14 cellular contexts compared by ENCODE assay signal in the genomic region with DNA sequence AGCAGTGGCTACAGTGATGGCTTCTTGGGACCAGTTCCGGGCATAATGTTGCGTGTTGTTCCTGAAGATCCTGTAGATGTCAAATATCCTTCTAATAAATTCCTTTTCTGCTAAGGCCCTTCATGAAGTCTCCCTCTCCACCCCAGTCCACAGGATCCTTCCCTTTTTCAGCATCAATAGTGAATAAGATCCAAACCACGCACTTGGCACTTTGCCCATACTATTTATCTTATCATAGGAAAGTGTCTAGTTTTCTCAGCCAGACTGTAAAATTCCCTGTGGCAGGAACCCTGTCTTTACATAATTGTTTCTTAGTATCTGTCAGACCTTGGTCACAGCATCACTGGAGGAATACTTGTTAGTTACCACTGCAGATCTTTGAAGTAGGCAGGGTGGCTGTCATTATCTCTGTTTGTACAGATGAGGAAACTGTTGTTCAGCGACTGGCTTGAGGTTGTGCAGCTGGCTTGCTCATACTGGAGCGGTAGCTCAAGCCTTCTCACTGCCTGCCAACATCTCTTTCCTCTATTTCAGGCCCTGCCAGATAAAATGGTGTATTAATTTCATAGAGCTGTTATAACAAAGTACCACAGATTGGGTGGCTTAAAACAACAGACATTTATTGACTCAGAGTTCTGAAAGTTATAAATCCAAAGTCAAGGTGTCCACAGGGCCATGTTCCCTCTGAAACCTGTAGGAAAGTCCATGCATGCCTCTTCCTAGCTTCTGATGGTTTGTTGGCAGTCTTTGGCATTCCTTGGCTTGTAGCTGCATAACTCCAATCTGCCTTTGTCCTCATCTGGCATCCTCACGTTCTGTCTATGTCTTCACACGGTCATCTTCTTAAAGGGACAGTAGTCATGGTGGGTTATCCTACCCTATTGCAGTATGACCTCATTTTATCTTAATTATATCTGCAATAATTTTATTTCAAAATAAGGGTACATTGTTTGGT. TPM values are rescaled to one million over a fixed set of nuclear protein-coding genes. Genes with fewer than 3 reads are reported as not detected.
DNase-seq lines count a peak whose midpoint lies in the region; ATAC-seq and TF ChIP-seq lines count a peak whose summit lies in the region.
"Had no signal": no experiment of that assay in that cellular context is flagged by ENCODE, and none has a peak within 500 bp of the region (broad histone marks: within the 10 kb centered on the region; RNA-seq: fewer than 3 reads in every experiment).

No MANE protein-coding gene starts in this region.

- H3K9me3 Mint-ChIP-seq in endothelial cell (ENCODE audit: unreplicated experiment) (no peaks in the 10 kb centered on the region), T-cell (no peaks in the 10 kb centered on the region)
- no peaks in the 10 kb centered on the region for H3K9me3 Mint-ChIP-seq in activated CD8-positive, alpha-beta memory T cell treated with anti-CD3 and anti-CD28 coated beads, Interleukin-2, amount 10 ng/mL, durations not matched to agents 7 days and 5 days (ENCODE audit: low read depth)
- H3K9me3 Mint-ChIP-seq: activated B cell treated with CpG ODN at 0.5 μM for 24 hours; dendritic cell treated with granulocyte-macrophage colony-stimulating factor and Interleukin-4, amounts not matched to agents 40 ng/mL and 50 ng/mL, for 4 days; naive B cell; stimulated activated naive CD8-positive, alpha-beta T cell treated with anti-CD3 and anti-CD28 coated beads, Interleukin-15, Interleukin-2, amounts not matched to agents 100 ng/mL and 50 ng/mL, for 24 hours had no signal

- H3K4me1 Mint-ChIP-seq in endothelial cell (ENCODE audit: unreplicated experiment) (peaks cover 31% of the 10 kb centered on the region), T-cell (peaks cover 26 to 28% (median 28%) of the 10 kb centered on the region in 3 donors)
- peaks cover 19% of the 10 kb centered on the region for H3K4me1 Mint-ChIP-seq in activated CD8-positive, alpha-beta memory T cell treated with anti-CD3 and anti-CD28 coated beads, Interleukin-2, amount 10 ng/mL, durations not matched to agents 7 days and 5 days

- no peak overlapping the region for H3K4me3 ChIP-seq in Jurkat, Clone E6-1 (ENCODE audit: low read length)
- no peak overlapping the region for H3K4me3 ChIP-seq in muscle layer of colon (ENCODE audit: low read depth in 1 of 2, low read length in 2 of 2)

- no peak for TF ChIP-seq CTCF in endothelial cell (IDR thresholded peaks at IDR 0.05; ENCODE audit: unreplicated experiment)

- peak overlapping the region; percentile 3 for H3K27ac Mint-ChIP-seq in endothelial cell (ENCODE audit: unreplicated experiment)
- no peak overlapping the region for H3K27ac Mint-ChIP-seq in activated CD8-positive, alpha-beta memory T cell treated with anti-CD3 and anti-CD28 coated beads, Interleukin-2, amount 10 ng/mL, durations not matched to agents 7 days and 5 days
- H3K27ac Mint-ChIP-seq in T-cell = no peak overlapping the region
- H3K27ac Mint-ChIP-seq: activated B cell treated with CpG ODN at 0.5 μM for 24 hours; dendritic cell treated with granulocyte-macrophage colony-stimulating factor and Interleukin-4, amounts not matched to agents 40 ng/mL and 50 ng/mL, for 4 days; stimulated activated naive CD8-positive, alpha-beta T cell treated with anti-CD3 and anti-CD28 coated beads, Interleukin-15, Interleukin-2, amounts not matched to agents 100 ng/mL and 50 ng/mL, for 24 hours had no signal

- CTCF ChIA-PET in activated CD8-positive, alpha-beta memory T cell treated with anti-CD3 and anti-CD28 coated beads, Interleukin-2, amount 10 ng/mL, durations not matched to agents 7 days and 5 days (lab: Charles Lee) = interaction anchor here (1.4 kb wide), 1 partner anchor 53 kb away, joined by 3 read pairs; no protein-coding TSS in a partner anchor
- CTCF ChIA-PET in T-cell (lab: Charles Lee) = no interaction called here

- no peaks in the 10 kb centered on the region for H3K9me3 ChIP-seq in muscle layer of colon (ENCODE audit: low read length)

- POLR2A ChIA-PET in T-cell (lab: Charles Lee) = no interaction called here

- DNase-seq in Jurkat, Clone E6-1 (ENCODE audit: low read depth, low spot score) = peak; percentile 87
- DNase-seq in NCI-H446 (lab: John Stamatoyannopoulos, UW) = peak; percentile 54 to 75
- no peak for DNase-seq in endothelial cell (ENCODE audit: low spot score)
- DNase-seq in activated CD8-positive, alpha-beta memory T cell treated with anti-CD3 and anti-CD28 coated beads, Interleukin-2, amount 10 ng/mL, durations not matched to agents 7 days and 5 days = no peak
- DNase-seq in T-cell = no peak
- DNase-seq: activated B cell treated with CpG ODN at 0.5 μM for 24 hours; activated gamma-delta T cell; naive B cell; stimulated activated CD4-positive, alpha-beta T cell treated with anti-CD3 and anti-CD28 coated beads, Interleukin-15, amount 100 ng/mL, for 24 hours had no signal

- no peak overlapping the region for H3K4me3 Mint-ChIP-seq in endothelial cell (ENCODE audit: unreplicated experiment)
- no peak overlapping the region for H3K4me3 Mint-ChIP-seq in activated CD8-positive, alpha-beta memory T cell treated with anti-CD3 and anti-CD28 coated beads, Interleukin-2, amount 10 ng/mL, durations not matched to agents 7 days and 5 days
- H3K4me3 Mint-ChIP-seq in T-cell = no peak overlapping the region
- H3K4me3 Mint-ChIP-seq: activated B cell treated with CpG ODN at 0.5 μM for 24 hours; dendritic cell treated with granulocyte-macrophage colony-stimulating factor and Interleukin-4, amounts not matched to agents 40 ng/mL and 50 ng/mL, for 4 days; stimulated activated naive CD8-positive, alpha-beta T cell treated with anti-CD3 and anti-CD28 coated beads, Interleukin-15, Interleukin-2, amounts not matched to agents 100 ng/mL and 50 ng/mL, for 24 hours had no signal

- H3K36me3 ChIP-seq in muscle layer of colon (ENCODE audit: insufficient read depth, low read length) = no peaks in the 10 kb centered on the region

- H3K36me3 Mint-ChIP-seq in endothelial cell (ENCODE audit: low read depth, unreplicated experiment) = peaks cover 5% of the 10 kb centered on the region
- no peaks in the 10 kb centered on the region for H3K36me3 Mint-ChIP-seq in activated CD8-positive, alpha-beta memory T cell treated with anti-CD3 and anti-CD28 coated beads, Interleukin-2, amount 10 ng/mL, durations not matched to agents 7 days and 5 days
- H3K36me3 Mint-ChIP-seq in T-cell = no peaks in the 10 kb centered on the region
- H3K36me3 Mint-ChIP-seq: naive B cell had no signal

- H3K27me3 ChIP-seq in muscle layer of colon (ENCODE audit: control insufficient read depth in 1 of 2, insufficient read depth in 2 of 2, low read length in 2 of 2) = no peaks in the 10 kb centered on the region

- peak overlapping the region; percentile 30 for H3K27ac ChIP-seq in muscle layer of colon (ENCODE audit: low read depth, low read length)

- peaks cover 28% of the 10 kb centered on the region for H3K4me1 ChIP-seq in muscle layer of colon (ENCODE audit: insufficient read depth, low read length)

- no peak overlapping the region for H3K9ac ChIP-seq in muscle layer of colon (ENCODE audit: low read length)

- ATAC-seq in activated CD8-positive, alpha-beta memory T cell treated with anti-CD3 and anti-CD28 coated beads, Interleukin-2, amount 10 ng/mL, durations not matched to agents 7 days and 5 days = no peak
- ATAC-seq in T-cell (replicated peaks in 1 of 4) (no peak), GM19351 (IDR thresholded peaks at IDR 0.05; ENCODE audit: unreplicated experiment) (no peak), GM18907 (IDR thresholded peaks at IDR 0.05; ENCODE audit: unreplicated experiment) (no peak)

- H3K27me3 Mint-ChIP-seq in endothelial cell (ENCODE audit: unreplicated experiment) = peaks cover 3% of the 10 kb centered on the region
- H3K27me3 Mint-ChIP-seq in activated CD8-positive, alpha-beta memory T cell treated with anti-CD3 and anti-CD28 coated beads, Interleukin-2, amount 10 ng/mL, durations not matched to agents 7 days and 5 days = peaks cover 11% of the 10 kb centered on the region
- peaks cover 0 to 10% of the 10 kb centered on the region in 2 donors for H3K27me3 Mint-ChIP-seq in T-cell
- H3K27me3 Mint-ChIP-seq: dendritic cell treated with granulocyte-macrophage colony-stimulating factor and Interleukin-4, amounts not matched to agents 40 ng/mL and 50 ng/mL, for 4 days had no signal

RNA-seq across cellular contexts. Expression of a gene that starts 33.5 kb away (rescaled TPM):
- polyA plus RNA-seq in Jurkat, Clone E6-1 (2012; ENCODE audit: insufficient read depth, insufficient read length) = 10.8 TPM
- 66.5 TPM for total RNA-seq in endothelial cell (ENCODE audit: unreplicated experiment)
- total RNA-seq in activated CD8-positive, alpha-beta memory T cell treated with anti-CD3 and anti-CD28 coated beads, Interleukin-2, amount 10 ng/mL, durations not matched to agents 7 days and 5 days = 10 to 100 TPM; 22.9 to 26.2 TPM
- 10 to 100 TPM; 33.0 to 45.0 (median 39.7) TPM for total RNA-seq in T-cell

Comparison
In these comparisons a context has a peak if more than half of its experiments do, and no peak if none do; other contexts are left out.
1. DNase-seq: peak in Jurkat, Clone E6-1 (single experiment) and NCI-H446 (2 of 2); none in endothelial cell (single experiment), activated CD8-positive, alpha-beta memory T cell treated with anti-CD3 and anti-CD28 coated beads, Interleukin-2, amount 10 ng/mL, durations not matched to agents 7 days and 5 days (single experiment) and T-cell (0 of 34).